In genomic region chr11:779120-779954, GRCh38 we compare ENCODE assay signal across 18 cellular contexts. TPM values are rescaled to one million over a fixed set of nuclear protein-coding genes. Genes with fewer than 3 reads are reported as not detected.
DNase-seq lines count a peak whose midpoint lies in the region; ATAC-seq and TF ChIP-seq lines count a peak whose summit lies in the region.
"Had no signal": no experiment of that assay in that cellular context is flagged by ENCODE, and none has a peak within 500 bp of the region (broad histone marks: within the 10 kb centered on the region; RNA-seq: fewer than 3 reads in every experiment).

No MANE protein-coding gene starts in this region.

- no peaks in the 10 kb centered on the region for H3K9me3 Mint-ChIP-seq in activated CD4-positive, alpha-beta memory T cell treated with anti-CD3 and anti-CD28 coated beads, Interleukin-2, amount 10 ng/mL, durations not matched to agents 7 days and 5 days
- H3K9me3 Mint-ChIP-seq in memory B cell = no peaks in the 10 kb centered on the region

- peak overlapping the region; percentile 87 for H3K4me2 ChIP-seq in BLaER1

- POLR2A ChIA-PET in activated CD4-positive, alpha-beta memory T cell treated with anti-CD3 and anti-CD28 coated beads, Interleukin-2, amount 10 ng/mL, durations not matched to agents 7 days and 5 days (lab: Charles Lee) = interaction anchor here (0.7 to 3.5 kb wide), 3 partner anchors 11 to 25 kb away, joined by 3 to 35 read pairs (median 12); partner anchors contain the start of genes CEND1 and PIDD1

- ATAC-seq in memory B cell (ENCODE audit: low read depth) (no peak), HG03521 (IDR thresholded peaks at IDR 0.05; ENCODE audit: unreplicated experiment) (no peak)

- H3K36me3 ChIP-seq in BLaER1 = peaks cover 51% of the 10 kb centered on the region
- H3K36me3 ChIP-seq: BE2C had no signal

- peaks cover 33% of the 10 kb centered on the region for H3K4me1 Mint-ChIP-seq in activated CD4-positive, alpha-beta memory T cell treated with anti-CD3 and anti-CD28 coated beads, Interleukin-2, amount 10 ng/mL, durations not matched to agents 7 days and 5 days
- peaks cover 8% of the 10 kb centered on the region for H3K4me1 Mint-ChIP-seq in memory B cell

- H3K4me3 Mint-ChIP-seq in activated CD4-positive, alpha-beta memory T cell treated with anti-CD3 and anti-CD28 coated beads, Interleukin-2, amount 10 ng/mL, durations not matched to agents 7 days and 5 days = peak overlapping the region; percentile 54
- peak overlapping the region; percentile 56 for H3K4me3 Mint-ChIP-seq in memory B cell

- H3K9me3 ChIP-seq in BLaER1 = no peaks in the 10 kb centered on the region
- H3K9me3 ChIP-seq: BE2C, esophagus muscularis mucosa, HAP-1 had no signal

- H3K27ac ChIP-seq in BLaER1 = no peak overlapping the region
- H3K27ac ChIP-seq: esophagus muscularis mucosa had no signal

- no peak overlapping the region for H3K4me3 ChIP-seq in BLaER1

- CTCF ChIA-PET in activated CD4-positive, alpha-beta memory T cell treated with anti-CD3 and anti-CD28 coated beads, Interleukin-2, amount 10 ng/mL, durations not matched to agents 7 days and 5 days (lab: Charles Lee) = no interaction called here

- no peak for DNase-seq in GM10266 (ENCODE audit: extremely low spot score)
- DNase-seq in activated CD4-positive, alpha-beta memory T cell treated with anti-CD3 and anti-CD28 coated beads, Interleukin-2, amount 10 ng/mL, durations not matched to agents 7 days and 5 days = no peak
- peak in 1 of 2 donors; percentile 10 for DNase-seq in memory B cell (ENCODE audit: low spot score in 2 of 2)
- DNase-seq in NCI-H526 (lab: John Stamatoyannopoulos, UW) = no peak
- DNase-seq in SIG-M5 treated with dmso at 0.1 percent for 504 hours (lab: John Stamatoyannopoulos, UW; ENCODE audit: unreplicated experiment) = no peak
- no peak for DNase-seq in DMS 273 treated with DMSO at 0.1 percent for 48 hours (lab: John Stamatoyannopoulos, UW)
- DNase-seq: BE2C; central memory CD4-positive, alpha-beta T cell; NCI-H1092 treated with DMSO at 0.1 percent for 48 hours; NCI-H446; SHP77; stimulated activated CD4-positive, alpha-beta T cell treated with anti-CD3 and anti-CD28 coated beads, Interleukin-2, amount 100 ng/mL, for 48 hours; stimulated activated naive CD4-positive, alpha-beta T cell had no signal

- peaks cover 8% of the 10 kb centered on the region for H3K36me3 Mint-ChIP-seq in activated CD4-positive, alpha-beta memory T cell treated with anti-CD3 and anti-CD28 coated beads, Interleukin-2, amount 10 ng/mL, durations not matched to agents 7 days and 5 days (ENCODE audit: low read depth)
- no peaks in the 10 kb centered on the region for H3K36me3 Mint-ChIP-seq in memory B cell

- H3K27me3 Mint-ChIP-seq in activated CD4-positive, alpha-beta memory T cell treated with anti-CD3 and anti-CD28 coated beads, Interleukin-2, amount 10 ng/mL, durations not matched to agents 7 days and 5 days = no peaks in the 10 kb centered on the region
- no peaks in the 10 kb centered on the region for H3K27me3 Mint-ChIP-seq in memory B cell

- no peak overlapping the region for H3K27ac Mint-ChIP-seq in activated CD4-positive, alpha-beta memory T cell treated with anti-CD3 and anti-CD28 coated beads, Interleukin-2, amount 10 ng/mL, durations not matched to agents 7 days and 5 days
- H3K27ac Mint-ChIP-seq in memory B cell = no peak overlapping the region

- no peaks in the 10 kb centered on the region for H3K27me3 ChIP-seq in BLaER1
- H3K27me3 ChIP-seq: BE2C, esophagus muscularis mucosa had no signal

- H3K4me1 ChIP-seq in BLaER1 = peaks cover 79% of the 10 kb centered on the region
- H3K4me1 ChIP-seq: BE2C had no signal

- H3K9ac ChIP-seq in BLaER1 = no peak overlapping the region

- peak; percentile 4 for TF ChIP-seq CTCF in GM10266 (IDR thresholded peaks at IDR 0.05; ENCODE audit: control insufficient read depth, insufficient read depth, low read depth, missing control alignments)

- H4K20me1 ChIP-seq in BLaER1 = peaks cover 40% of the 10 kb centered on the region

RNA-seq across cellular contexts. Expression of gene GATD1, which starts 2.0 kb away (rescaled TPM):
- total RNA-seq in activated CD4-positive, alpha-beta memory T cell treated with anti-CD3 and anti-CD28 coated beads, Interleukin-2, amount 10 ng/mL, durations not matched to agents 7 days and 5 days = 10 to 100 TPM; 48.6 to 52.9 TPM

RNA-seq across cellular contexts. Expression of gene CEND1, which starts 10.6 kb away (rescaled TPM):
- total RNA-seq in activated CD4-positive, alpha-beta memory T cell treated with anti-CD3 and anti-CD28 coated beads, Interleukin-2, amount 10 ng/mL, durations not matched to agents 7 days and 5 days = 1 to 10 TPM; 1.2 to 1.6 TPM
- total RNA-seq: mesenteric fat pad had no signal

RNA-seq across cellular contexts. Expression of gene SLC25A22, which starts 18.7 kb away (rescaled TPM):
- total RNA-seq in activated CD4-positive, alpha-beta memory T cell treated with anti-CD3 and anti-CD28 coated beads, Interleukin-2, amount 10 ng/mL, durations not matched to agents 7 days and 5 days = 10 to 100 TPM; 35.7 to 38.3 TPM

RNA-seq across cellular contexts. Expression of gene PIDD1, which starts 25.7 kb away (rescaled TPM):
- 10 to 100 TPM; 45.1 to 48.5 TPM for total RNA-seq in activated CD4-positive, alpha-beta memory T cell treated with anti-CD3 and anti-CD28 coated beads, Interleukin-2, amount 10 ng/mL, durations not matched to agents 7 days and 5 days

RNA-seq across cellular contexts. Expression of gene RPLP2, which starts 30.4 kb away (rescaled TPM):
- total RNA-seq in activated CD4-positive, alpha-beta memory T cell treated with anti-CD3 and anti-CD28 coated beads, Interleukin-2, amount 10 ng/mL, durations not matched to agents 7 days and 5 days = 1,000 to 10,000 TPM; 2,077 to 2,079 TPM
